In genomic region chr7:35356495-35356894, GRCh38 we compare ENCODE assay signal across 21 cellular contexts.
"Had no signal": no experiment of that assay in that cellular context is flagged by ENCODE, and none has a peak within 500 bp of the region (broad histone marks: within the 10 kb centered on the region; RNA-seq: fewer than 3 reads in every experiment).

No MANE protein-coding gene starts in this region.

- DNase-seq: colonic mucosa; dorsolateral prefrontal cortex; effector CD8-positive, alpha-beta T cell; foreskin melanocyte; head of caudate nucleus; kidney glomerular epithelial cell; left lung; mesendoderm; naive B cell; psoas muscle; retina; small intestine; stimulated activated CD4-positive, alpha-beta T cell treated with anti-CD3 and anti-CD28 coated beads, Interleukin-12 subunit alpha, Interleukin-12 subunit beta, amount 100 ng/mL, for 4 hours; stimulated activated naive CD8-positive, alpha-beta T cell treated with anti-CD3 and anti-CD28 coated beads, Interleukin-15, Interleukin-2, amounts not matched to agents 100 U/mL and 50 U/mL, for 24 hours; thyroid gland; upper lobe of left lung; uterus had no signal

- H3K9me3 ChIP-seq: colonic mucosa, neutrophil, psoas muscle, suprapubic skin, thyroid gland, upper lobe of left lung, uterus had no signal

- H3K4me3 ChIP-seq: colonic mucosa, dorsolateral prefrontal cortex, left lung, lung, psoas muscle, suprapubic skin, thyroid gland, upper lobe of left lung, uterus had no signal

- H3K4me1 ChIP-seq: colonic mucosa, left lung, psoas muscle, suprapubic skin, thyroid gland, upper lobe of left lung, uterus had no signal

- H3K27ac Mint-ChIP-seq: naive B cell, nephron had no signal

- H3K27me3 ChIP-seq: colonic mucosa, left lung, neutrophil, suprapubic skin, thyroid gland, upper lobe of left lung, uterus had no signal

- H3K4me1 Mint-ChIP-seq: naive B cell had no signal

- H3K4me3 Mint-ChIP-seq: naive B cell, nephron had no signal

- H3K36me3 Mint-ChIP-seq: naive B cell had no signal

- H3K36me3 ChIP-seq: colonic mucosa, left lung, neutrophil, suprapubic skin, thyroid gland, upper lobe of left lung, uterus had no signal

- ATAC-seq: left lung; stimulated activated naive CD8-positive, alpha-beta T cell treated with anti-CD3 and anti-CD28 coated beads, Interleukin-15, Interleukin-2, amounts not matched to agents 100 U/mL and 50 U/mL, for 24 hours had no signal

- H3K27ac ChIP-seq: colonic mucosa, dorsolateral prefrontal cortex, left lung, neutrophil, psoas muscle, suprapubic skin, thyroid gland, upper lobe of left lung, uterus had no signal
